In genomic region chr20:62362991-62363919, GRCh38 we compare ENCODE assay signal across 11 cellular contexts. TPM values are rescaled to one million over a fixed set of nuclear protein-coding genes. Genes with fewer than 3 reads are reported as not detected.
DNase-seq lines count a peak whose midpoint lies in the region; ATAC-seq, FAIRE-seq and TF ChIP-seq lines count a peak whose summit lies in the region.
"Had no signal": no experiment of that assay in that cellular context is flagged by ENCODE, and none has a peak within 500 bp of the region (broad histone marks: within the 10 kb centered on the region; RNA-seq: fewer than 3 reads in every experiment).

No MANE protein-coding gene starts in this region.

- H3K4me2 ChIP-seq in A549, result peak overlapping the region; percentile 91
- H3K4me2 ChIP-seq in endothelial cell of umbilical vein (ENCODE audit: insufficient read depth, low read length), result no peak overlapping the region
- no peak overlapping the region for H3K4me2 ChIP-seq in mesendoderm (ENCODE audit: low read length)
- H3K4me2 ChIP-seq in GM23248 (ENCODE audit: unreplicated experiment), result no peak overlapping the region

- H2BK15ac ChIP-seq in mesendoderm (replicated peaks; ENCODE audit: low read depth), result no peak overlapping the region

- H3K79me1 ChIP-seq in mesendoderm (ENCODE audit: low read length), result peaks cover 11% of the 10 kb centered on the region

- H3K4me1 Mint-ChIP-seq in naive thymus-derived CD4-positive, alpha-beta T cell, result peaks cover 0 to 5% (median 0%) of the 10 kb centered on the region in 7 donors

- TF ChIP-seq EP300 in A549 (IDR thresholded peaks at IDR 0.05), result 0 out of 5 replicates have a peak, but pooled peaks of 1 of the 2 experiments have one; percentile 14

- H3K27ac Mint-ChIP-seq in naive thymus-derived CD4-positive, alpha-beta T cell, result no peak overlapping the region
- H3K27ac Mint-ChIP-seq: T-cell had no signal

- H4K5ac ChIP-seq in mesendoderm (ENCODE audit: low read length), result no peak overlapping the region

- intact Hi-C loops in endothelial cell of umbilical vein (cut with micrococcal nuclease), result no loop called here
- intact Hi-C loops in naive thymus-derived CD4-positive, alpha-beta T cell (cut with micrococcal nuclease), result no loop called here

- H3K36me3 ChIP-seq in endothelial cell of umbilical vein (ENCODE audit: control insufficient read depth in 2 of 2, extremely low read depth in 1 of 2, insufficient read depth in 2 of 2, low read length in 2 of 2) (no peaks in the 10 kb centered on the region), mesendoderm (ENCODE audit: control insufficient read depth, insufficient read depth, low read length) (no peaks in the 10 kb centered on the region), GM23248 (ENCODE audit: low read depth) (no peaks in the 10 kb centered on the region)
- H3K36me3 ChIP-seq in naive thymus-derived CD4-positive, alpha-beta T cell (ENCODE audit: control insufficient read depth in 2 of 3, insufficient read depth in 3 of 3, low read length in 3 of 3), result no peaks in the 10 kb centered on the region

- no peak for FAIRE-seq in A549 (lab: Jason Lieb, UNC)
- no peak for FAIRE-seq in endothelial cell of umbilical vein (lab: Jason Lieb, UNC)

- H2AFZ ChIP-seq in endothelial cell of umbilical vein (ENCODE audit: low read depth, low read length) (no peak overlapping the region), GM23248 (no peak overlapping the region)

- H2BK120ac ChIP-seq in mesendoderm (ENCODE audit: low read depth, low read length), result no peak overlapping the region

- CTCF ChIA-PET in A549 (lab: Yijun Ruan, JAX), result interaction anchor here (0.9 to 12.6 kb wide), 11 partner anchors 6 to 65 kb away, joined by 3 to 290 read pairs (median 9); partner anchors contain the start of gene ADRM1
- CTCF ChIA-PET in endothelial cell of umbilical vein (lab: Charles Lee), result interaction anchor here (0.9 to 9.9 kb wide), 5 partner anchors 14 to 60 kb away, joined by 3 to 179 read pairs (median 12); partner anchors contain the start of gene ADRM1
- CTCF ChIA-PET in naive thymus-derived CD4-positive, alpha-beta T cell (lab: Charles Lee), result no interaction called here

- peaks cover 66% of the 10 kb centered on the region for H3K4me1 ChIP-seq in A549
- peaks cover 58% of the 10 kb centered on the region for H3K4me1 ChIP-seq in endothelial cell of umbilical vein (ENCODE audit: control insufficient read depth, extremely low read depth, insufficient read depth, low read length)
- peaks cover 13% of the 10 kb centered on the region for H3K4me1 ChIP-seq in mesendoderm (ENCODE audit: control insufficient read depth, low read depth, low read length)
- peaks cover 0 to 11% of the 10 kb centered on the region in 2 donors for H3K4me1 ChIP-seq in naive thymus-derived CD4-positive, alpha-beta T cell (ENCODE audit: control insufficient read depth in 2 of 2, insufficient read depth in 2 of 2, low read length in 2 of 2)
- H3K4me1 ChIP-seq in GM23248 (ENCODE audit: insufficient read depth), result peaks cover 6% of the 10 kb centered on the region; the same call in 1 of the 2 replicates

- peaks cover 9 to 21% (median 18%) of the 10 kb centered on the region in 5 donors for H3K27me3 Mint-ChIP-seq in naive thymus-derived CD4-positive, alpha-beta T cell

- peak overlapping the region; percentile 34 for H3K56ac ChIP-seq in mesendoderm (ENCODE audit: low read length)

- H3K36me3 Mint-ChIP-seq in naive thymus-derived CD4-positive, alpha-beta T cell, result no peaks in the 10 kb centered on the region
- H3K36me3 Mint-ChIP-seq: T-cell had no signal

- H3K4me3 ChIP-seq in A549 (peak overlapping the region; percentile 100), endothelial cell of umbilical vein (replicated peaks in 1 of 3; ENCODE audit: insufficient read depth in 1 of 3, low read depth in 1 of 3, low read length in 3 of 3) (no peak overlapping the region), mesendoderm (ENCODE audit: low read length) (no peak overlapping the region), GM23248 (no peak overlapping the region)
- no peak overlapping the region for H3K4me3 ChIP-seq in naive thymus-derived CD4-positive, alpha-beta T cell (ENCODE audit: low read length)

- no peak overlapping the region for H3K23ac ChIP-seq in mesendoderm (ENCODE audit: low read length)

- no peak overlapping the region for H3K18ac ChIP-seq in mesendoderm (ENCODE audit: low read length)

- WGBS in A549 (ENCODE audit: missing lambda C conversion rate), result 20% methylated on average over 14 of the region's 20 CpGs
- no CpG with 5 or more reads among the region's 20 CpGs for WGBS in mesendoderm (ENCODE audit: extremely low coverage, insufficient coverage, low lambda C conversion rate)
- 53 to 56% methylated on average over 18 to 20 of the region's 20 CpGs for WGBS in GM23248 (ENCODE audit: low coverage in 1 of 2, low lambda C conversion rate in 2 of 2, missing lambda C conversion rate in 2 of 2), 2 experiments

- 0 out of 5 replicates have a peak, but pooled peaks of 1 of the 2 experiments have one; percentile 14 for TF ChIP-seq RAD21 in A549 (conservative IDR thresholded peaks at IDR 0.05 in 1 of 2, IDR thresholded peaks at IDR 0.05 in 1 of 2)

- H3K4ac ChIP-seq in mesendoderm (ENCODE audit: low read depth, low read length), result no peak overlapping the region

- no peaks in the 10 kb centered on the region for H3K9me2 ChIP-seq in GM23248 (ENCODE audit: insufficient read depth)

- H3K79me2 ChIP-seq in endothelial cell of umbilical vein (ENCODE audit: control insufficient read depth, insufficient read depth, low read length) (peaks cover 62% of the 10 kb centered on the region), mesendoderm (ENCODE audit: control insufficient read depth, insufficient read depth, low read length) (peaks cover 31% of the 10 kb centered on the region), GM23248 (ENCODE audit: insufficient read depth) (no peaks in the 10 kb centered on the region)

- dilution Hi-C loops in endothelial cell of umbilical vein (cut with MboI; ENCODE audit: extremely low pct_ligation_motif_present, low sequenced_read_pairs), result no loop called here

- in situ Hi-C loops in GM23248 (cut with MboI), result no loop called here

- POLR2A ChIA-PET in A549 (lab: Yijun Ruan, JAX) (interaction anchor here (1.2 to 4.3 kb wide), 2 partner anchors 13 to 45 kb away, joined by 3 to 30 read pairs; no protein-coding TSS in a partner anchor), endothelial cell of umbilical vein (lab: Charles Lee) (no interaction called here)
- POLR2A ChIA-PET in naive thymus-derived CD4-positive, alpha-beta T cell (lab: Charles Lee), result no interaction called here

- H4K20me1 ChIP-seq in endothelial cell of umbilical vein (replicated peaks; ENCODE audit: control insufficient read depth, extremely low read depth, insufficient read depth, low read length) (no peaks in the 10 kb centered on the region), GM23248 (ENCODE audit: insufficient read depth) (no peaks in the 10 kb centered on the region)

- H4K8ac ChIP-seq in mesendoderm (ENCODE audit: low read depth, low read length), result no peak overlapping the region

- DNase-seq in A549 (ENCODE audit: low read depth in 1 of 2, low spot score in 1 of 2) (peak in 1 of 2 experiments; percentile 80), NCI-H226 (peak; percentile 89), endothelial cell of umbilical vein (ENCODE audit: low read depth, low spot score) (no peak), mesendoderm (peak; percentile 74), GM23248 (no peak)
- DNase-seq in naive thymus-derived CD4-positive, alpha-beta T cell, result no peak
- DNase-seq: activated effector memory CD4-positive, alpha-beta T cell treated with anti-CD3 and anti-CD28 coated beads, Interleukin-2, amount 50 U/mL, for 16 hours; stimulated activated naive CD4-positive, alpha-beta T cell; T-cell had no signal

- H3K9me3 Mint-ChIP-seq in naive thymus-derived CD4-positive, alpha-beta T cell, result no peaks in the 10 kb centered on the region
- H3K9me3 Mint-ChIP-seq: T-cell had no signal

- no peaks in the 10 kb centered on the region for H3F3A ChIP-seq in GM23248 (ENCODE audit: insufficient read depth)

- no peak overlapping the region for H2BK5ac ChIP-seq in mesendoderm (ENCODE audit: low read length)

- TF ChIP-seq CTCF in A549 (IDR thresholded peaks at IDR 0.05) (0 out of 3 replicates have a peak, but pooled peaks have one; percentile 6), endothelial cell of umbilical vein (IDR thresholded peaks at IDR 0.05; ENCODE audit: extremely low read depth in 1 of 2, insufficient read depth in 1 of 2, low read depth in 1 of 2, low read length in 2 of 2) (no peak)

- H3K27me3 ChIP-seq in endothelial cell of umbilical vein (ENCODE audit: control insufficient read depth in 2 of 2, insufficient read depth in 2 of 2, low read length in 2 of 2) (no peaks in the 10 kb centered on the region), mesendoderm (ENCODE audit: insufficient read depth, low read length, poor library complexity) (no peaks in the 10 kb centered on the region), GM23248 (replicated peaks; ENCODE audit: insufficient read depth) (peaks cover 9% of the 10 kb centered on the region; the same call in 1 of the 2 replicates)
- peaks cover 0 to 16% of the 10 kb centered on the region in 2 donors for H3K27me3 ChIP-seq in naive thymus-derived CD4-positive, alpha-beta T cell (ENCODE audit: control insufficient read depth in 2 of 2, insufficient read depth in 2 of 2, low read length in 2 of 2)

- no peaks in the 10 kb centered on the region for H3K9me3 ChIP-seq in A549
- no peaks in the 10 kb centered on the region for H3K9me3 ChIP-seq in endothelial cell of umbilical vein (replicated peaks; ENCODE audit: control insufficient read depth, insufficient read depth, low read length)
- H3K9me3 ChIP-seq in naive thymus-derived CD4-positive, alpha-beta T cell (ENCODE audit: control insufficient read depth in 2 of 3, low read length in 3 of 3), result no peaks in the 10 kb centered on the region
- no peaks in the 10 kb centered on the region for H3K9me3 ChIP-seq in GM23248 (ENCODE audit: low read depth)

- BruUV-seq in endothelial cell of umbilical vein (replicated peaks; lab: Mats Ljungman, UMichigan), result no TSS peak

- no peak overlapping the region for H3K4me3 Mint-ChIP-seq in naive thymus-derived CD4-positive, alpha-beta T cell
- H3K4me3 Mint-ChIP-seq: T-cell had no signal

- TF ChIP-seq POLR2A in A549 (IDR thresholded peaks at IDR 0.05; ENCODE audit: low read length), result no peak
- no peak for TF ChIP-seq POLR2A in endothelial cell of umbilical vein (IDR thresholded peaks at IDR 0.05; ENCODE audit: low read depth, low read length)

- no peaks in the 10 kb centered on the region for H3K9me1 ChIP-seq in endothelial cell of umbilical vein (replicated peaks; ENCODE audit: control insufficient read depth, extremely low read depth, insufficient read depth, low read length)

- no peak overlapping the region for H2AK5ac ChIP-seq in mesendoderm (ENCODE audit: low read length)

- H3K9ac ChIP-seq in endothelial cell of umbilical vein (replicated peaks; ENCODE audit: extremely low read depth, insufficient read depth, low read length), result peak overlapping the region; percentile 40
- H3K9ac ChIP-seq in mesendoderm (ENCODE audit: low read length), result no peak overlapping the region
- H3K9ac ChIP-seq in GM23248, result no peak overlapping the region

- peak overlapping the region; percentile 97 to 99 for H3K27ac ChIP-seq in A549
- peak overlapping the region; percentile 85 for H3K27ac ChIP-seq in endothelial cell of umbilical vein (ENCODE audit: insufficient read depth, low read depth, low read length)
- peak overlapping the region; percentile 6 for H3K27ac ChIP-seq in mesendoderm (ENCODE audit: low read depth, low read length)
- no peak overlapping the region for H3K27ac ChIP-seq in naive thymus-derived CD4-positive, alpha-beta T cell (ENCODE audit: low read depth, low read length)
- no peak overlapping the region for H3K27ac ChIP-seq in GM23248

- ATAC-seq in A549, result no peak
- no peak for ATAC-seq in HG03378 (IDR thresholded peaks at IDR 0.05; ENCODE audit: unreplicated experiment)
- no peak for ATAC-seq in naive thymus-derived CD4-positive, alpha-beta T cell
- no peak for ATAC-seq in GM18519 (IDR thresholded peaks at IDR 0.05; ENCODE audit: low FRiP score, unreplicated experiment)
- ATAC-seq: T-cell had no signal

RNA-seq across cellular contexts. Expression of gene LAMA5, which starts 3.9 kb away (rescaled TPM):
- 20.4 and 31.6 TPM in 2 replicates for polyA plus RNA-seq in A549 (2011; rRNA removed)
- polyA plus RNA-seq in A549 (2012; cell fraction: cytosol; rRNA removed), result 91.5 and 122 TPM in 2 replicates
- 829 and 950 TPM in 2 replicates for polyA plus RNA-seq in A549 (2012; cell fraction: nucleus; rRNA removed)
- polyA plus RNA-seq in A549 (2017; fragmentation: RNase III; extraction: RNeasy Plus Mini Kit Qiagen cat#74134 plus additional on column Dnase treatment), result 196 to 212 TPM (median 202 TPM) in 3 replicates
- polyA minus RNA-seq in A549 (2011; rRNA and poly(A)+ RNA removed), result 26.9 and 28.7 TPM in 2 replicates
- 138 and 145 TPM in 2 replicates for total RNA-seq in endothelial cell of umbilical vein
- 24.0 and 27.2 TPM in 2 replicates for polyA plus RNA-seq in endothelial cell of umbilical vein
- polyA plus RNA-seq in endothelial cell of umbilical vein (2011; cell fraction: cytosol; rRNA removed), result 11.0 and 16.9 TPM in 2 replicates
- 154 and 169 TPM in 2 replicates for polyA plus RNA-seq in endothelial cell of umbilical vein (2011; cell fraction: nucleus; rRNA removed)
- 61.7 and 63.1 TPM in 2 replicates for polyA plus RNA-seq in endothelial cell of umbilical vein (2012)
- polyA minus RNA-seq in endothelial cell of umbilical vein, result 18.0 and 30.4 TPM in 2 replicates
- 51.0 TPM for polyA minus RNA-seq in endothelial cell of umbilical vein (2011; cell fraction: cytosol; rRNA and poly(A)+ RNA removed)
- polyA minus RNA-seq in endothelial cell of umbilical vein (2011; cell fraction: nucleus; rRNA and poly(A)+ RNA removed), result 57.6 and 115 TPM in 2 replicates
- 39.1 TPM for polyA plus RNA-seq in mesendoderm (2013, experiment 1 of 2)
- polyA plus RNA-seq in mesendoderm (2013, experiment 2 of 2), result 37.2 TPM
- 1 to 10 TPM in 1 of 5 experiments, under 1 TPM in 4; 0.05 to 1.3 (median 0.57) TPM for total RNA-seq in naive thymus-derived CD4-positive, alpha-beta T cell
- not detected for polyA plus RNA-seq in naive thymus-derived CD4-positive, alpha-beta T cell
- total RNA-seq in GM23248 (2014; rRNA removed; shearing (Covaris generic)), result 4.5 and 13.9 TPM in 2 replicates
- 4.3 and 6.0 TPM in 2 replicates for polyA plus RNA-seq in GM23248 (2016; fragmentation: Nextera tagmentation; extraction: Ambion mirVana)

RNA-seq across cellular contexts. Expression of gene RPS21, which starts 23.6 kb away (rescaled TPM):
- polyA plus RNA-seq in A549 (2011; rRNA removed) (3,697 and 4,026 TPM in 2 replicates), A549 (2017; fragmentation: RNase III; extraction: RNeasy Plus Mini Kit Qiagen cat#74134 plus additional on column Dnase treatment) (2,862 to 2,938 TPM (median 2,871 TPM) in 3 replicates), endothelial cell of umbilical vein (6,186 and 7,710 TPM in 2 replicates), GM23248 (2016; fragmentation: Nextera tagmentation; extraction: Ambion mirVana) (566 and 639 TPM in 2 replicates)
- polyA plus RNA-seq in A549 (2012; cell fraction: cytosol; rRNA removed), result 8,308 and 13,239 TPM in 2 replicates
- polyA plus RNA-seq in A549 (2012; cell fraction: nucleus; rRNA removed), result 5,168 and 6,855 TPM in 2 replicates
- polyA minus RNA-seq in A549 (2011; rRNA and poly(A)+ RNA removed), result 804 and 936 TPM in 2 replicates
- total RNA-seq in endothelial cell of umbilical vein, result 1,627 and 1,644 TPM in 2 replicates
- polyA plus RNA-seq in endothelial cell of umbilical vein (2011; cell fraction: cytosol; rRNA removed), result 7,058 and 7,187 TPM in 2 replicates
- 1,710 and 1,727 TPM in 2 replicates for polyA plus RNA-seq in endothelial cell of umbilical vein (2011; cell fraction: nucleus; rRNA removed)
- polyA plus RNA-seq in endothelial cell of umbilical vein (2012), result 3,439 and 5,474 TPM in 2 replicates
- polyA minus RNA-seq in endothelial cell of umbilical vein, result 1,355 and 1,842 TPM in 2 replicates
- polyA minus RNA-seq in endothelial cell of umbilical vein (2011; cell fraction: cytosol; rRNA and poly(A)+ RNA removed), result 1,457 TPM
- polyA minus RNA-seq in endothelial cell of umbilical vein (2011; cell fraction: nucleus; rRNA and poly(A)+ RNA removed), result 192 and 301 TPM in 2 replicates
- 3,271 TPM for polyA plus RNA-seq in mesendoderm (2013, experiment 1 of 2)
- polyA plus RNA-seq in mesendoderm (2013, experiment 2 of 2), result 3,207 TPM
- total RNA-seq in naive thymus-derived CD4-positive, alpha-beta T cell, result 1,000 to 10,000 TPM; 2,026 to 3,407 (median 3,308) TPM
- 1,000 to 10,000 TPM; 3,163 to 3,458 TPM for polyA plus RNA-seq in naive thymus-derived CD4-positive, alpha-beta T cell
- total RNA-seq in GM23248 (2014; rRNA removed; shearing (Covaris generic)), result 1,039 and 1,622 TPM in 2 replicates

RNA-seq across cellular contexts. Expression of gene CABLES2, which starts 43.8 kb away (rescaled TPM):
- polyA plus RNA-seq in A549 (2011; rRNA removed) (3.9 and 5.0 TPM in 2 replicates), A549 (2017; fragmentation: RNase III; extraction: RNeasy Plus Mini Kit Qiagen cat#74134 plus additional on column Dnase treatment) (5.6 to 7.7 TPM (median 6.6 TPM) in 3 replicates), endothelial cell of umbilical vein (7.4 and 7.8 TPM in 2 replicates), GM23248 (2016; fragmentation: Nextera tagmentation; extraction: Ambion mirVana) (0.66 and 0.82 TPM in 2 replicates)
- 5.9 and 7.3 TPM in 2 replicates for polyA plus RNA-seq in A549 (2012; cell fraction: cytosol; rRNA removed)
- 9.4 and 10.5 TPM in 2 replicates for polyA plus RNA-seq in A549 (2012; cell fraction: nucleus; rRNA removed)
- 6.1 and 7.1 TPM in 2 replicates for polyA minus RNA-seq in A549 (2011; rRNA and poly(A)+ RNA removed)
- total RNA-seq in endothelial cell of umbilical vein, result 9.9 TPM in 2 replicates
- 7.5 and 7.8 TPM in 2 replicates for polyA plus RNA-seq in endothelial cell of umbilical vein (2011; cell fraction: cytosol; rRNA removed)
- 9.0 and 9.8 TPM in 2 replicates for polyA plus RNA-seq in endothelial cell of umbilical vein (2011; cell fraction: nucleus; rRNA removed)
- polyA plus RNA-seq in endothelial cell of umbilical vein (2012), result 6.9 and 7.1 TPM in 2 replicates
- polyA minus RNA-seq in endothelial cell of umbilical vein, result 6.4 and 7.2 TPM in 2 replicates
- 6.6 TPM for polyA minus RNA-seq in endothelial cell of umbilical vein (2011; cell fraction: cytosol; rRNA and poly(A)+ RNA removed)
- 4.0 and 4.8 TPM in 2 replicates for polyA minus RNA-seq in endothelial cell of umbilical vein (2011; cell fraction: nucleus; rRNA and poly(A)+ RNA removed)
- polyA plus RNA-seq in mesendoderm (2013, experiment 1 of 2), result 4.4 TPM
- polyA plus RNA-seq in mesendoderm (2013, experiment 2 of 2), result 4.3 TPM
- total RNA-seq in naive thymus-derived CD4-positive, alpha-beta T cell, result 10 to 100 TPM in 1 of 5 experiments, 1 to 10 TPM in 4; 4.3 to 16.7 (median 6.3) TPM
- polyA plus RNA-seq in naive thymus-derived CD4-positive, alpha-beta T cell, result 1 to 10 TPM in 1 of 2 donors, under 1 TPM in 1; 0.61 to 1.8 TPM
- total RNA-seq in GM23248 (2014; rRNA removed; shearing (Covaris generic)), result 3.0 and 7.3 TPM in 2 replicates

Comparison
In these comparisons a context has a peak if more than half of its experiments do, and no peak if none do; other contexts are left out.
1. DNase-seq: peak in NCI-H226 (single experiment) and mesendoderm (single experiment); none in endothelial cell of umbilical vein (single experiment), naive thymus-derived CD4-positive, alpha-beta T cell (0 of 9) and GM23248 (single experiment).
2. H3K27ac ChIP-seq: peak in A549 (2 of 2), endothelial cell of umbilical vein (single experiment) and mesendoderm (single experiment); none in naive thymus-derived CD4-positive, alpha-beta T cell (single experiment) and GM23248 (single experiment).